Comparison of ENCODE assay signal across 8 cellular contexts in the genomic region with DNA sequence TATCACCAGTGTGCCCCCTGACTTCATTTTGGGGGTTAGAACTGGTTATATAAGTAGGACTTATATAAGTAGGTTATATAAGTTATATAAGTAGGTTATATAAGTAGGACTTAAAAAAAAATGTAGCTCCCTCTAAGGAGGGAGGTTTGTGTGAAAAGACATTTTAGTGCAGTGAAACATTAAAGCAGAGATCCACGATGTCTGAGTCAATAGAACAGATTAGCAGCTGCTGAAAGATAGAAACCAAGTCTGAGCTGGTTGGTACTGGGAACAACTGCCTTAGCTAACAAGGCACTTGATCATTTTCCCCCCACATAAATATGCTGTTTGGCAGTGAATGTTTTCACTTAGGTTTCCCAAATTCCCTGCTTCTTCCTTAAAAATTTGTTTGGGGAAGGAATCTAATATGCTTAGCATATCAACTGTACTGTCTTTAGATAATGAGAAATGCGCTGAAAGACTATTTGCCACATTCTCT. TPM values are rescaled to one million over a fixed set of nuclear protein-coding genes. Genes with fewer than 3 reads are reported as not detected.
DNase-seq lines count a peak whose midpoint lies in the region; ATAC-seq, FAIRE-seq and TF ChIP-seq lines count a peak whose summit lies in the region.

No MANE protein-coding gene starts in this region.

- H3K4me3 ChIP-seq in CD8-positive, alpha-beta T cell (ENCODE audit: low read depth, low read length) = peak overlapping the region; percentile 83
- H3K4me3 ChIP-seq in KMS-11 (IDR thresholded peaks at IDR 0.05; ENCODE audit: insufficient read depth, low read depth, low read length) = no peak overlapping the region
- peak overlapping the region; percentile 85; the same call in 1 of the 2 replicates for H3K4me3 ChIP-seq in GM12878
- peak overlapping the region; percentile 75 to 79 for H3K4me3 ChIP-seq in vagina

- intact Hi-C loops in CD8-positive, alpha-beta T cell (cut with DNase I, micrococcal nuclease) = loop anchor here in 1 of 2 experiments (2.0 to 10.0 kb wide), 2 partner anchors 1141 to 1363 kb away; a partner anchor contains a TSS
- intact Hi-C loops in GM12878 (cut with micrococcal nuclease; ENCODE audit: unreplicated experiment) = loop anchor here (5.0 kb wide), 2 partner anchors 140 to 300 kb away; a partner anchor contains a TSS
- intact Hi-C loops in vagina (cut with DNase I) = loop anchor here (10.0 kb wide), 1 partner anchor 857 kb away; a partner anchor contains a TSS
- intact Hi-C loops in posterior cingulate gyrus (cut with DNase I) = loop anchor here (5.0 kb wide), 1 partner anchor 280 kb away; no protein-coding TSS in a partner anchor

- H3K27ac ChIP-seq in CD8-positive, alpha-beta T cell (ENCODE audit: low read depth, low read length) = peak overlapping the region; percentile 69
- H3K27ac ChIP-seq in KMS-11 (peak overlapping the region; percentile 94), GM12878 (ENCODE audit: control insufficient read depth, insufficient read depth) (peak overlapping the region; percentile 96), vagina (peak overlapping the region; percentile 78)

- no peak for TF ChIP-seq EP300 in GM12878 (IDR thresholded peaks at IDR 0.05; ENCODE audit: borderline replicate concordance in 1 of 2, control insufficient read depth in 1 of 2, low read depth in 2 of 2, low read length in 2 of 2)

- WGBS in GM12878 (ENCODE audit: insufficient coverage, insufficient replicate concordance, low lambda C conversion rate, missing lambda C conversion rate) = 69% methylated on average over 2 of the region's 2 CpGs

- peak overlapping the region; percentile 97 for H3K4me3 Mint-ChIP-seq in CD8-positive, alpha-beta T cell

- no peak for ATAC-seq in CD8-positive, alpha-beta T cell
- ATAC-seq in GM12878 (no peak), HG03469 (IDR thresholded peaks at IDR 0.05; ENCODE audit: unreplicated experiment) (no peak)
- ATAC-seq in activated CD4-positive, CD25-positive, alpha-beta regulatory T cell treated with anti-CD3 and anti-CD28 coated beads, Interleukin-2, amount 50 U/mL, for 24 hours = no peak

- H2AFZ ChIP-seq in KMS-11 (ENCODE audit: low read depth) (peak overlapping the region; percentile 93), GM12878 (ENCODE audit: control insufficient read depth, low read depth, low read length) (peak overlapping the region; percentile 70)

- BruUV-seq in GM12878 (replicated peaks; lab: Mats Ljungman, UMichigan) = no TSS peak

- TF ChIP-seq CTCF in CD8-positive, alpha-beta T cell (IDR thresholded peaks at IDR 0.05) = no peak
- no peak for TF ChIP-seq CTCF in KMS-11 (conservative IDR thresholded peaks at IDR 0.05; ENCODE audit: low read depth, low read length)
- no peak for TF ChIP-seq CTCF in GM12878 (IDR thresholded peaks at IDR 0.05 in 2 of 3, conservative IDR thresholded peaks at IDR 0.05 in 1 of 3; ENCODE audit: control insufficient read depth in 2 of 3, extremely low read depth in 1 of 3, insufficient read depth in 1 of 3, low read depth in 3 of 3, low read length in 3 of 3)
- no peak for TF ChIP-seq CTCF in vagina (IDR thresholded peaks at IDR 0.05)

- H3K79me2 ChIP-seq in KMS-11 (ENCODE audit: insufficient read depth, low read depth) (peaks cover 26% of the 10 kb centered on the region), GM12878 (ENCODE audit: control insufficient read depth, insufficient read depth, low read length) (peaks cover 26% of the 10 kb centered on the region)

- H3K9ac ChIP-seq in KMS-11 (peak overlapping the region; percentile 98), GM12878 (ENCODE audit: control insufficient read depth, insufficient read depth, low read length) (peak overlapping the region; percentile 97)

- CTCF ChIA-PET in CD8-positive, alpha-beta T cell (lab: Charles Lee) = interaction anchor here (1.7 to 5.3 kb wide), 2 partner anchors 11 to 13 kb away, joined by 7 to 44 read pairs; a partner anchor contains a TSS
- CTCF ChIA-PET in GM12878 (lab: Yijun Ruan, JAX) = interaction anchor here (0.9 to 2.4 kb wide), 7 partner anchors 9 to 146 kb away, joined by 3 to 14 read pairs (median 3); a partner anchor contains a TSS

- H3K4me1 Mint-ChIP-seq in CD8-positive, alpha-beta T cell (ENCODE audit: low read depth) = peaks cover 39% of the 10 kb centered on the region

- no peak for TF ChIP-seq POLR2A in GM12878 (IDR thresholded peaks at IDR 0.05; ENCODE audit: low read depth, low read length)
- TF ChIP-seq POLR2A in vagina (IDR thresholded peaks at IDR 0.05) = no peak

- no peak for FAIRE-seq in GM12878 (lab: Jason Lieb, UNC)

- H3K27ac Mint-ChIP-seq in CD8-positive, alpha-beta T cell = peak overlapping the region; percentile 99

- H3K9me3 ChIP-seq in CD8-positive, alpha-beta T cell (ENCODE audit: low read length) = no peaks in the 10 kb centered on the region
- H3K9me3 ChIP-seq in GM12878 (replicated peaks; ENCODE audit: control insufficient read depth, insufficient read depth, low read length) = no peaks in the 10 kb centered on the region
- no peaks in the 10 kb centered on the region for H3K9me3 ChIP-seq in vagina

- DNase-seq in CD8-positive, alpha-beta T cell = no peak
- DNase-seq in GM12878 (ENCODE audit: low read depth, low spot score) (no peak), medulla oblongata (ENCODE audit: extremely low spot score) (peak; percentile 72), vagina (ENCODE audit: extremely low spot score in 2 of 2) (no peak), posterior cingulate gyrus (no peak)

- SMC1A ChIA-PET in GM12878 (lab: Charles Lee; ENCODE audit: uncharacterized antibody, unreplicated experiment) = interaction anchor here (0.6 to 2.3 kb wide), 8 partner anchors 9 to 1499 kb away, joined by 3 to 5 read pairs (median 4); no protein-coding TSS in a partner anchor

- in situ Hi-C loops in GM12878 (cut with MboI) = no loop called here

- no peak for TF ChIP-seq RAD21 in GM12878 (IDR thresholded peaks at IDR 0.05; ENCODE audit: insufficient read depth, low read depth, low read length)

- H3K36me3 Mint-ChIP-seq in CD8-positive, alpha-beta T cell = peaks cover 40% of the 10 kb centered on the region

- RAD21 ChIA-PET in GM12878 (lab: Charles Lee; ENCODE audit: unreplicated experiment) = interaction anchor here (0.7 to 1.6 kb wide), 10 partner anchors 13 to 317 kb away, joined by 3 to 6 read pairs (median 3); a partner anchor contains a TSS

- peaks cover 23% of the 10 kb centered on the region for H4K20me1 ChIP-seq in KMS-11 (ENCODE audit: insufficient read depth)
- H4K20me1 ChIP-seq in GM12878 (ENCODE audit: control insufficient read depth, insufficient read depth) = peaks cover 5% of the 10 kb centered on the region; the same call in 1 of the 2 replicates

- H3K27me3 ChIP-seq in CD8-positive, alpha-beta T cell (ENCODE audit: insufficient read depth, low read length) = no peaks in the 10 kb centered on the region
- H3K27me3 ChIP-seq in KMS-11 (ENCODE audit: insufficient read depth, low read depth) = no peaks in the 10 kb centered on the region
- peaks cover 0 to 5% of the 10 kb centered on the region in 2 experiments; a peak in 1 of 4 replicates for H3K27me3 ChIP-seq in GM12878 (replicated peaks in 1 of 2; ENCODE audit: control insufficient read depth in 2 of 2, insufficient read depth in 2 of 2, low read length in 1 of 2)
- H3K27me3 ChIP-seq in vagina = no peaks in the 10 kb centered on the region

- no peaks in the 10 kb centered on the region for H3K9me3 Mint-ChIP-seq in CD8-positive, alpha-beta T cell

- peaks cover 25% of the 10 kb centered on the region for H3K4me1 ChIP-seq in CD8-positive, alpha-beta T cell (ENCODE audit: insufficient read depth, low read length)
- H3K4me1 ChIP-seq in KMS-11 (ENCODE audit: low read depth, poor library complexity, severe bottlenecking) = peaks cover 29% of the 10 kb centered on the region
- H3K4me1 ChIP-seq in GM12878 (ENCODE audit: control insufficient read depth, insufficient read depth, low read length) = peaks cover 6% of the 10 kb centered on the region; the same call in 1 of the 2 replicates
- H3K4me1 ChIP-seq in vagina = peaks cover 25% of the 10 kb centered on the region

- POLR2A ChIA-PET in CD8-positive, alpha-beta T cell (lab: Charles Lee) = interaction anchor here (0.6 to 5.1 kb wide), 10 partner anchors 8 to 299 kb away, joined by 3 to 87 read pairs (median 5); a partner anchor contains a TSS
- POLR2A ChIA-PET in GM12878 (lab: Charles Lee) = interaction anchor here (0.8 to 2.0 kb wide), 3 partner anchors 13 to 299 kb away, joined by 3 to 6 read pairs (median 6); a partner anchor contains a TSS

- H3K27me3 Mint-ChIP-seq in CD8-positive, alpha-beta T cell (ENCODE audit: low read depth) = no peaks in the 10 kb centered on the region

- peaks cover 12% of the 10 kb centered on the region for H3K36me3 ChIP-seq in CD8-positive, alpha-beta T cell (ENCODE audit: insufficient read depth, low read length)
- H3K36me3 ChIP-seq in KMS-11 (ENCODE audit: insufficient read depth) (peaks cover 21% of the 10 kb centered on the region; the same call in 1 of the 2 replicates), GM12878 (ENCODE audit: control insufficient read depth in 2 of 2, insufficient read depth in 2 of 2, low read length in 1 of 2) (peaks cover 0 to 5% of the 10 kb centered on the region in 2 experiments; a peak in 2 of 4 replicates), vagina (peaks cover 0 to 16% of the 10 kb centered on the region in 2 donors)

- H3K4me2 ChIP-seq in KMS-11 (peak overlapping the region; percentile 71), GM12878 (ENCODE audit: control insufficient read depth, insufficient read depth) (peak overlapping the region; percentile 92)

RNA-seq across cellular contexts. Expression of a gene that starts 2.1 kb away (rescaled TPM):
- total RNA-seq in CD8-positive, alpha-beta T cell = 1,000 to 10,000 TPM; 3,006 to 3,159 TPM
- total RNA-seq in GM12878 (2013; cell fraction: nucleolus; rRNA removed) = 143 and 167 TPM in 2 replicates
- total RNA-seq in GM12878 (2014; rRNA removed) (2,747 and 2,993 TPM in 2 replicates), GM12878 (2014; rRNA removed; fragmentation: Illumina TruSeq; extraction: Trizol) (2,703 and 2,713 TPM in 2 replicates), GM12878 (2021) (1,613 and 1,701 TPM in 2 replicates), vagina (1,905 TPM)
- polyA plus RNA-seq in GM12878 (2011; ENCODE audit: low read depth) = 9,977 TPM
- polyA plus RNA-seq in GM12878 (2011; rRNA removed) (2,437 and 2,746 TPM in 2 replicates), GM12878 (2014; fragmentation: Illumina TruSeq; extraction: Trizol) (1,209 and 1,555 TPM in 2 replicates), GM12878 (2014; fragmentation: Nextera tagmentation; extraction: Ambion mirVana) (1,000 to 10,000 TPM; 2,955 to 3,077 TPM), GM12878 (2014; rRNA removed) (3,381 and 3,739 TPM in 2 replicates), GM12878 (2016; fragmentation: Nextera tagmentation; extraction: Ambion mirVana) (1,000 to 10,000 TPM; 1,013 to 1,054 TPM)
- polyA plus RNA-seq in GM12878 (2011; cell fraction: cytosol; rRNA removed) = 4,228 and 4,382 TPM in 2 replicates
- 858 and 889 TPM in 2 replicates for polyA plus RNA-seq in GM12878 (2011; cell fraction: nucleus; rRNA removed)
- 5,102 and 5,170 TPM in 2 replicates for polyA plus RNA-seq in GM12878 (2012)
- 2,493 and 2,865 TPM in 2 replicates for polyA minus RNA-seq in GM12878 (2011; rRNA and poly(A)+ RNA removed)
- polyA minus RNA-seq in GM12878 (2011; cell fraction: cytosol; rRNA and poly(A)+ RNA removed) = 513 and 522 TPM in 2 replicates
- polyA minus RNA-seq in GM12878 (2011; cell fraction: nucleus; rRNA and poly(A)+ RNA removed) = 216 and 336 TPM in 2 replicates

RNA-seq across cellular contexts. Expression of a gene that starts 13.9 kb away (rescaled TPM):
- total RNA-seq in CD8-positive, alpha-beta T cell = 10 to 100 TPM in 1 of 2 experiments, 1 to 10 TPM in 1; 10.0 to 11.8 TPM
- 7.1 and 7.3 TPM in 2 replicates for total RNA-seq in GM12878 (2013; cell fraction: nucleolus; rRNA removed)
- 7.2 and 11.4 TPM in 2 replicates for total RNA-seq in GM12878 (2014; rRNA removed)
- total RNA-seq in GM12878 (2014; rRNA removed; fragmentation: Illumina TruSeq; extraction: Trizol) = 8.4 and 8.5 TPM in 2 replicates
- total RNA-seq in GM12878 (2021) = 7.0 and 7.8 TPM in 2 replicates
- 3.5 TPM for polyA plus RNA-seq in GM12878 (2011; ENCODE audit: low read depth)
- polyA plus RNA-seq in GM12878 (2011; rRNA removed) = 3.6 and 5.3 TPM in 2 replicates
- 1.4 and 1.7 TPM in 2 replicates for polyA plus RNA-seq in GM12878 (2011; cell fraction: cytosol; rRNA removed)
- 2.3 and 3.1 TPM in 2 replicates for polyA plus RNA-seq in GM12878 (2011; cell fraction: nucleus; rRNA removed)
- 4.6 and 5.4 TPM in 2 replicates for polyA plus RNA-seq in GM12878 (2012)
- 9.7 and 13.0 TPM in 2 replicates for polyA plus RNA-seq in GM12878 (2014; fragmentation: Illumina TruSeq; extraction: Trizol)
- 1 to 10 TPM; 3.5 to 6.3 TPM for polyA plus RNA-seq in GM12878 (2014; fragmentation: Nextera tagmentation; extraction: Ambion mirVana)
- 5.3 and 6.6 TPM in 2 replicates for polyA plus RNA-seq in GM12878 (2014; rRNA removed)
- polyA plus RNA-seq in GM12878 (2016; fragmentation: Nextera tagmentation; extraction: Ambion mirVana) = 10 to 100 TPM in 1 of 2 experiments, 1 to 10 TPM in 1; 8.5 to 11.8 TPM
- 2.8 and 3.3 TPM in 2 replicates for polyA minus RNA-seq in GM12878 (2011; rRNA and poly(A)+ RNA removed)
- polyA minus RNA-seq in GM12878 (2011; cell fraction: cytosol; rRNA and poly(A)+ RNA removed) = 0.52 and 0.67 TPM in 2 replicates
- 0.67 and 0.73 TPM in 2 replicates for polyA minus RNA-seq in GM12878 (2011; cell fraction: nucleus; rRNA and poly(A)+ RNA removed)
- total RNA-seq in vagina = 6.4 TPM

RNA-seq across cellular contexts. Expression of a gene that starts 54.6 kb away (rescaled TPM):
- 1 to 10 TPM; 8.0 to 8.3 TPM for total RNA-seq in CD8-positive, alpha-beta T cell
- total RNA-seq in GM12878 (2013; cell fraction: nucleolus; rRNA removed) = 25.5 and 28.5 TPM in 2 replicates
- total RNA-seq in GM12878 (2014; rRNA removed) = 21.3 and 26.3 TPM in 2 replicates
- 22.9 and 23.9 TPM in 2 replicates for total RNA-seq in GM12878 (2014; rRNA removed; fragmentation: Illumina TruSeq; extraction: Trizol)
- 13.8 and 15.1 TPM in 2 replicates for total RNA-seq in GM12878 (2021)
- 39.3 TPM for polyA plus RNA-seq in GM12878 (2011; ENCODE audit: low read depth)
- polyA plus RNA-seq in GM12878 (2011; rRNA removed) = 18.2 and 21.5 TPM in 2 replicates
- polyA plus RNA-seq in GM12878 (2011; cell fraction: cytosol; rRNA removed) = 11.2 and 15.0 TPM in 2 replicates
- polyA plus RNA-seq in GM12878 (2011; cell fraction: nucleus; rRNA removed) = 10.7 and 12.0 TPM in 2 replicates
- 22.9 and 23.5 TPM in 2 replicates for polyA plus RNA-seq in GM12878 (2012)
- 30.1 and 41.7 TPM in 2 replicates for polyA plus RNA-seq in GM12878 (2014; fragmentation: Illumina TruSeq; extraction: Trizol)
- 10 to 100 TPM; 26.4 to 27.3 TPM for polyA plus RNA-seq in GM12878 (2014; fragmentation: Nextera tagmentation; extraction: Ambion mirVana)
- 14.4 and 24.4 TPM in 2 replicates for polyA plus RNA-seq in GM12878 (2014; rRNA removed)
- 10 to 100 TPM; 18.2 to 19.4 TPM for polyA plus RNA-seq in GM12878 (2016; fragmentation: Nextera tagmentation; extraction: Ambion mirVana)
- 10.9 and 13.4 TPM in 2 replicates for polyA minus RNA-seq in GM12878 (2011; rRNA and poly(A)+ RNA removed)
- polyA minus RNA-seq in GM12878 (2011; cell fraction: cytosol; rRNA and poly(A)+ RNA removed) = 3.6 and 3.7 TPM in 2 replicates
- polyA minus RNA-seq in GM12878 (2011; cell fraction: nucleus; rRNA and poly(A)+ RNA removed) = 3.1 and 3.7 TPM in 2 replicates
- total RNA-seq in vagina = 1.5 TPM
